Comparison of ENCODE assay signal across 23 cellular contexts in genomic region chr7:73799282-73800141, GRCh38. TPM values are rescaled to one million over a fixed set of nuclear protein-coding genes. Genes with fewer than 3 reads are reported as not detected.
A peak's percentile ranks its signal among the peaks of the same experiment; 100 is the strongest.
DNase-seq lines count a peak whose midpoint lies in the region; ATAC-seq and TF ChIP-seq lines count a peak whose summit lies in the region.
"Had no signal": no experiment of that assay in that cellular context is flagged by ENCODE, and none has a peak within 500 bp of the region (broad histone marks: within the 10 kb centered on the region; RNA-seq: fewer than 3 reads in every experiment).

No MANE protein-coding gene starts in this region.

- H3K27ac ChIP-seq in HUES6 (ENCODE audit: low read depth, low read length): no peak overlapping the region
- H3K27ac ChIP-seq in colonic mucosa: peak overlapping the region; percentile 56
- H3K27ac ChIP-seq in caudate nucleus (ENCODE audit: low read depth, low read length): no peak overlapping the region
- H3K27ac ChIP-seq: esophagus muscularis mucosa, parathyroid adenoma, SJSA1 had no signal

- DNase-seq in A172 (ENCODE audit: low spot score) (peak; percentile 33), colonic mucosa (peak; percentile 26), mucosa of descending colon (peak in 1 of 3 donors; percentile 22), caudate nucleus (lab: John Stamatoyannopoulos, UW) (no peak), AML-193 (lab: John Stamatoyannopoulos, UW) (no peak)
- DNase-seq in stimulated activated CD4-positive, alpha-beta T cell treated with anti-CD3 and anti-CD28 coated beads, Interleukin-4, amount 100 ng/mL, for 24 hours: no peak
- no peak for DNase-seq in stimulated activated CD4-positive, alpha-beta T cell treated with anti-CD3 and anti-CD28 coated beads, Interleukin-15, amount 100 ng/mL, for 24 hours
- DNase-seq: activated CD4-positive, CD25-positive, alpha-beta regulatory T cell; activated CD8-positive, alpha-beta T cell treated with anti-CD3 and anti-CD28 coated beads, Interleukin-2, amount 10 ng/mL, durations not matched to agents 7 days and 5 days; activated T-cell treated with anti-CD3 and anti-CD28 coated beads, Interleukin-2, amount 50 U/mL, for 48 hours; DMS79; naive B cell; NCI-H2029; NCI-H446 treated with DMSO at 0.1 percent for 48 hours; substantia nigra; T-helper 2 cell had no signal

- H3K4me3 ChIP-seq in HUES6 (ENCODE audit: low read depth, low read length): no peak overlapping the region
- H3K4me3 ChIP-seq in colonic mucosa: no peak overlapping the region
- H3K4me3 ChIP-seq in mucosa of descending colon: no peak overlapping the region
- H3K4me3 ChIP-seq: esophagus muscularis mucosa, SJSA1 had no signal

- intact Hi-C loops in colonic mucosa (cut with DNase I) (no loop called here), mucosa of descending colon (cut with DNase I, micrococcal nuclease) (no loop called here)

- no peaks in the 10 kb centered on the region for H3K27me3 ChIP-seq in HUES6 (ENCODE audit: control insufficient read depth, insufficient read depth, low read length)
- no peaks in the 10 kb centered on the region for H3K27me3 ChIP-seq in colonic mucosa
- H3K27me3 ChIP-seq: SJSA1 had no signal

- peak; percentile 83 for ATAC-seq in mucosa of descending colon
- ATAC-seq: activated CD8-positive, alpha-beta T cell treated with anti-CD3 and anti-CD28 coated beads, Interleukin-2, amount 10 ng/mL, durations not matched to agents 7 days and 5 days had no signal

- H3K9me3 ChIP-seq in HUES6 (ENCODE audit: control insufficient read depth, insufficient read depth, low read depth, low read length) (no peaks in the 10 kb centered on the region; the same call in 1 of the 2 replicates), colonic mucosa (no peaks in the 10 kb centered on the region), mucosa of descending colon (no peaks in the 10 kb centered on the region)
- H3K9me3 ChIP-seq: esophagus muscularis mucosa, SJSA1 had no signal

- H3K4me1 ChIP-seq in HUES6 (ENCODE audit: control insufficient read depth, insufficient read depth, low read length): peaks cover 7% of the 10 kb centered on the region; the same call in 1 of the 2 replicates
- no peaks in the 10 kb centered on the region for H3K4me1 ChIP-seq in colonic mucosa
- H3K4me1 ChIP-seq in mucosa of descending colon (ENCODE audit: low read depth): peaks cover 21% of the 10 kb centered on the region
- H3K4me1 ChIP-seq: esophagus muscularis mucosa, parathyroid adenoma had no signal

- TF ChIP-seq CTCF in colonic mucosa (IDR thresholded peaks at IDR 0.05) (no peak), mucosa of descending colon (IDR thresholded peaks at IDR 0.05) (no peak)

- H3K9ac ChIP-seq in HUES6 (ENCODE audit: low read length) (peak overlapping the region; percentile 3), colonic mucosa (ENCODE audit: low read depth in 2 of 2, low read length in 2 of 2) (peak overlapping the region in 1 of 2 donors; percentile 53)
- H3K9ac ChIP-seq: parathyroid adenoma had no signal

- H3K36me3 ChIP-seq in HUES6 (ENCODE audit: control insufficient read depth, insufficient read depth, low read length) (no peaks in the 10 kb centered on the region), colonic mucosa (no peaks in the 10 kb centered on the region), mucosa of descending colon (ENCODE audit: low read depth) (no peaks in the 10 kb centered on the region)
- H3K36me3 ChIP-seq: esophagus muscularis mucosa, SJSA1 had no signal

RNA-seq across cellular contexts. Expression of gene CLDN3, which starts 29.4 kb away (rescaled TPM):
- total RNA-seq in A172 (2014; rRNA removed; shearing (Covaris generic)): not detected in 2 replicates
- total RNA-seq in colonic mucosa (100 to 1,000 TPM; 599 to 634 TPM), mucosa of descending colon (100 to 1,000 TPM; 229 to 621 (median 534) TPM)
- total RNA-seq: A673; activated CD8-positive, alpha-beta T cell treated with anti-CD3 and anti-CD28 coated beads, Interleukin-2, amount 10 ng/mL, durations not matched to agents 7 days and 5 days; glomerular endothelial cell; H4; SJSA1 had no signal

RNA-seq across cellular contexts. Expression of gene CLDN4, which starts 31.3 kb away (rescaled TPM):
- total RNA-seq in A172 (2014; rRNA removed; shearing (Covaris generic)): 31.4 and 35.4 TPM in 2 replicates
- 100 to 1,000 TPM; 568 to 932 TPM for total RNA-seq in colonic mucosa
- total RNA-seq in mucosa of descending colon: 1,000 to 10,000 TPM in 2 of 3 donors, 100 to 1,000 TPM in 1; 450 to 1,208 (median 1,043) TPM

RNA-seq across cellular contexts. Expression of gene METTL27, which starts 42.8 kb away (rescaled TPM):
- 2.3 and 3.1 TPM in 2 replicates for total RNA-seq in A172 (2014; rRNA removed; shearing (Covaris generic))
- total RNA-seq in colonic mucosa: 1 to 10 TPM; 4.0 to 7.4 TPM
- total RNA-seq in mucosa of descending colon: 1 to 10 TPM; 1.6 to 4.6 (median 2.4) TPM
- total RNA-seq: A673; activated CD8-positive, alpha-beta T cell treated with anti-CD3 and anti-CD28 coated beads, Interleukin-2, amount 10 ng/mL, durations not matched to agents 7 days and 5 days had no signal

Comparison
In these comparisons a context has a peak if more than half of its experiments do, and no peak if none do; other contexts are left out.
1. DNase-seq: peak in A172 (single experiment) and colonic mucosa (single experiment); none in stimulated activated CD4-positive, alpha-beta T cell treated with anti-CD3 and anti-CD28 coated beads, Interleukin-4, amount 100 ng/mL, for 24 hours (single experiment), caudate nucleus (0 of 61), stimulated activated CD4-positive, alpha-beta T cell treated with anti-CD3 and anti-CD28 coated beads, Interleukin-15, amount 100 ng/mL, for 24 hours (single experiment) and AML-193 (0 of 2).
2. RNA of gene CLDN3, which starts 29.4 kb away (total RNA-seq): 599 to 634 TPM in colonic mucosa and 229 to 621 TPM in mucosa of descending colon; not detected in A172; every median in the first group is over 100 times any median in the second.
3. RNA of gene CLDN4, which starts 31.3 kb away (total RNA-seq): 450 to 1,208 TPM in mucosa of descending colon and 568 to 932 TPM in colonic mucosa; 31.4 to 35.4 TPM in A172; every median in the first group is over 10 times any median in the second.